ENCODE assay signal across 25 cellular contexts in the genomic region with DNA sequence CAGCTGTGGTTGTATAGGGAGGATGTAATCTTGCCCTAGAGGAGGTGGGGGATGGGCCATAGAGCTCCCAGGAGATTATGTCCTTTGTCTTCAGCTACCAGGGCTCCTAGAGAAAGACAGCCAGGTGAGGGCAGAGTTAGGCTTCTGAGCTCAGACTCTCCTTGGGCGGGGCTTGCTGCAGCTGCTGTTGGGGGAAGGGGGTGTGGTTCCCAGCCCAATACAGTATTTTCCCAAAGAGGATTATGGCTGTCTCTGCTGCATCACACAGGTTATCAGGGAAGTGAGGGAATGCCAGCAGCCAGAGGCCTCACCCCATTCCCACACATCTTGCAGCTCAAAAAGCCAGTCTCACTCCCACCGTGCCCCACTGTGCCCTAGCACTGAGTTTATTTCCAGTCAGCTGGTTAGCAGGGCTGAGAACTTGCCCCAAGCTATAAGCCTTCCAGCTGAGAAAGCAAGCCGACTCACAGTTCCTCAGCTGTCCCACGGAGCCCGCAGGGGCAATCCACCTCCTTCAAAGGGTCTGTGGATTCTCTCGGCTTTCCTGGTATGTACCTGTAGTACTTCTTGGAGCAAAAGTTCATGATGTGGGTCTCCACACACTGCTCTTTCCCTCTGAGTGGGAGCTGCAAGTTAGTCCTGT.
DNase-seq lines count a peak whose midpoint lies in the region; ATAC-seq and TF ChIP-seq lines count a peak whose summit lies in the region.
"Had no signal": no experiment of that assay in that cellular context is flagged by ENCODE, and none has a peak within 500 bp of the region (broad histone marks: within the 10 kb centered on the region; RNA-seq: fewer than 3 reads in every experiment).

No MANE protein-coding gene starts in this region.

- intact Hi-C loops in dorsolateral prefrontal cortex (cut with DNase I), result no loop called here

- H3K4me3 ChIP-seq in HUES6 (ENCODE audit: low read depth, low read length) (peak overlapping the region; percentile 30; the same call in 1 of the 2 replicates), SJCRH30 (no peak overlapping the region), dorsolateral prefrontal cortex (no peak overlapping the region)
- H3K4me3 ChIP-seq: GM23248, sigmoid colon, SK-N-MC, upper lobe of left lung had no signal

- TF ChIP-seq CTCF in dorsolateral prefrontal cortex (IDR thresholded peaks at IDR 0.05 in 54 of 56, conservative IDR thresholded peaks at IDR 0.05 in 2 of 56; ENCODE audit: low read depth in 1 of 56, partially characterized antibody in 56 of 56), result no peak

- H3K27me3 ChIP-seq in HUES6 (ENCODE audit: control insufficient read depth, insufficient read depth, low read length) (no peaks in the 10 kb centered on the region), SJCRH30 (no peaks in the 10 kb centered on the region; the same call in 1 of the 2 replicates), dorsolateral prefrontal cortex (peaks cover 0 to 3% (median 0%) of the 10 kb centered on the region in 45 donors)
- H3K27me3 ChIP-seq: BE2C, sigmoid colon, upper lobe of left lung had no signal

- H3K4me1 ChIP-seq in HUES6 (ENCODE audit: control insufficient read depth, insufficient read depth, low read length) (peaks cover 31% of the 10 kb centered on the region), SJCRH30 (peaks cover 7% of the 10 kb centered on the region)
- H3K4me1 ChIP-seq: parathyroid adenoma, sigmoid colon, upper lobe of left lung had no signal

- H3K9me3 ChIP-seq in HUES6 (ENCODE audit: control insufficient read depth, insufficient read depth, low read depth, low read length) (peaks cover 4% of the 10 kb centered on the region; the same call in 1 of the 2 replicates), SJCRH30 (replicated peaks) (no peaks in the 10 kb centered on the region)
- H3K9me3 ChIP-seq: BE2C, upper lobe of left lung had no signal

- peak overlapping the region; percentile 43 for H3K9ac ChIP-seq in HUES6 (ENCODE audit: low read length)
- H3K9ac ChIP-seq: GM23248, parathyroid adenoma had no signal

- H3K36me3 ChIP-seq in HUES6 (ENCODE audit: control insufficient read depth, insufficient read depth, low read length), result no peaks in the 10 kb centered on the region
- H3K36me3 ChIP-seq in SJCRH30, result no peaks in the 10 kb centered on the region
- H3K36me3 ChIP-seq: BE2C, sigmoid colon, upper lobe of left lung had no signal

- H3K27ac ChIP-seq in HUES6 (ENCODE audit: low read depth, low read length), result peak overlapping the region; percentile 49; the same call in 1 of the 2 replicates
- no peak overlapping the region for H3K27ac ChIP-seq in SJCRH30
- no peak overlapping the region for H3K27ac ChIP-seq in dorsolateral prefrontal cortex
- H3K27ac ChIP-seq: GM23248, parathyroid adenoma, sigmoid colon, SK-N-MC, upper lobe of left lung had no signal

- ATAC-seq in HG03460 (IDR thresholded peaks at IDR 0.05; ENCODE audit: unreplicated experiment) (no peak), GM19351 (IDR thresholded peaks at IDR 0.05; ENCODE audit: unreplicated experiment) (no peak)
- ATAC-seq: activated naive CD8-positive, alpha-beta T cell treated with anti-CD3 and anti-CD28 coated beads, Interleukin-2, amount 50 U/mL, for 24 hours; natural killer cell treated with Interleukin-12 subunit alpha and Interleukin-12 subunit beta and Interleukin-15 and Interleukin-18, amount 100 ng/mL, for 72 hours had no signal

- DNase-seq in A172 (ENCODE audit: low spot score) (peak; percentile 24), SJCRH30 (peak; percentile 52 to 66), islet precursor cell (peak; percentile 92), dorsolateral prefrontal cortex (no peak)
- DNase-seq in activated CD4-positive, CD25-positive, alpha-beta regulatory T cell treated with anti-CD3 and anti-CD28 coated beads, Interleukin-2, amount 50 U/mL, for 72 hours, result no peak
- DNase-seq: activated CD4-positive, alpha-beta memory T cell treated with anti-CD3 and anti-CD28 coated beads, Interleukin-2, amount 10 ng/mL, durations not matched to agents 7 days and 5 days; activated CD4-positive, CD25-positive, alpha-beta regulatory T cell; activated gamma-delta T cell; activated naive CD8-positive, alpha-beta T cell treated with anti-CD3 and anti-CD28 coated beads, Interleukin-2, amount 50 U/mL, for 24 hours; BE2C; DND-41; GM23248; KBM-7; midbrain; NCI-H1436 treated with DMSO at 0.1 percent for 48 hours; NCI-H2171 treated with DMSO at 0.1 percent for 48 hours; sigmoid colon; stimulated activated CD4-positive, alpha-beta T cell treated with anti-CD3 and anti-CD28 coated beads, Interleukin-15, amount 100 ng/mL, for 24 hours; upper lobe of left lung had no signal

Comparison
In these comparisons a context has a peak if more than half of its experiments do, and no peak if none do; other contexts are left out.
1. DNase-seq: peak in A172 (single experiment), SJCRH30 (2 of 2) and islet precursor cell (single experiment); none in activated CD4-positive, CD25-positive, alpha-beta regulatory T cell treated with anti-CD3 and anti-CD28 coated beads, Interleukin-2, amount 50 U/mL, for 72 hours (single experiment) and dorsolateral prefrontal cortex (0 of 10).